In genomic region chr17:71850792-71851191, GRCh38 we compare ENCODE assay signal across 31 cellular contexts.
DNase-seq lines count a peak whose midpoint lies in the region; ATAC-seq, FAIRE-seq and TF ChIP-seq lines count a peak whose summit lies in the region.
"Had no signal": no experiment of that assay in that cellular context is flagged by ENCODE, and none has a peak within 500 bp of the region (broad histone marks: within the 10 kb centered on the region; RNA-seq: fewer than 3 reads in every experiment).

No MANE protein-coding gene starts in this region.

- DNase-seq in HepG2 (ENCODE audit: low spot score) = no peak
- DNase-seq in NK-92 treated with Interleukin-12 subunit alpha and Interleukin-12 subunit beta, amount 100 ng/mL, for 24 hours (lab: John Stamatoyannopoulos, UW) = no peak
- DNase-seq in activated naive CD4-positive, alpha-beta T cell treated with anti-CD3 and anti-CD28 coated beads for 36 hours = no peak
- DNase-seq: activated B cell treated with CpG ODN at 0.5 μM for 24 hours; activated CD4-positive, alpha-beta T cell treated with anti-CD3 and anti-CD28 coated beads, Interleukin-2, amount 50 U/mL, for 4 hours; activated CD8-positive, alpha-beta memory T cell treated with anti-CD3 and anti-CD28 coated beads, Interleukin-2, amount 50 U/mL, for 4 hours; activated effector memory CD4-positive, alpha-beta T cell treated with anti-CD3 and anti-CD28 coated beads, Interleukin-2, amount 50 U/mL, for 16 hours; brain microvascular endothelial cell; Calu3; effector memory CD4-positive, alpha-beta T cell; hypothalamus; NCI-H1092; NCI-H2029; NCI-H345; NCI-H82; OCI-M1; posterior cingulate gyrus; T-helper 9 cell had no signal

- 0 out of 5 replicates have a peak, but pooled peaks cover 0 to 7% of the 10 kb centered on the region in 2 experiments for H3K27me3 ChIP-seq in HepG2 (ENCODE audit: control insufficient read depth in 1 of 2, insufficient read depth in 2 of 2, low read length in 2 of 2)
- H3K27me3 ChIP-seq: BLaER1, brain microvascular endothelial cell had no signal

- intact Hi-C loops in HepG2 (cut with micrococcal nuclease; ENCODE audit: unreplicated experiment) = no loop called here
- intact Hi-C loops in activated naive CD4-positive, alpha-beta T cell treated with anti-CD3 and anti-CD28 coated beads for 36 hours (cut with micrococcal nuclease) = no loop called here

- no peaks in the 10 kb centered on the region for H3K79me2 ChIP-seq in HepG2 (ENCODE audit: insufficient read depth, low read length)

- TF ChIP-seq POLR2A in GM18505 (IDR thresholded peaks at IDR 0.05; ENCODE audit: borderline replicate concordance, extremely low read depth, insufficient read depth, insufficient read length) (no peak), HepG2 (IDR thresholded peaks at IDR 0.05; ENCODE audit: insufficient read depth in 1 of 2, low read depth in 2 of 2, low read length in 2 of 2) (no peak)

- TF ChIP-seq EP300 in HepG2 (IDR thresholded peaks at IDR 0.05; ENCODE audit: low read depth in 2 of 2, low read length in 2 of 2) (no peak), HepG2 (CRISPR knock-in tag; IDR thresholded peaks at IDR 0.05; ENCODE audit: borderline replicate concordance) (no peak)

- H3K36me3 ChIP-seq in HepG2 (replicated peaks in 1 of 2; ENCODE audit: control insufficient read depth in 1 of 2, insufficient read depth in 2 of 2, low read length in 2 of 2) = no peaks in the 10 kb centered on the region
- H3K36me3 ChIP-seq: BLaER1, brain microvascular endothelial cell had no signal

- H3K4me1 ChIP-seq in HepG2 (ENCODE audit: insufficient read depth, low read length) = no peaks in the 10 kb centered on the region
- H3K4me1 ChIP-seq: BLaER1 had no signal

- H3K4me2 ChIP-seq in HepG2 (ENCODE audit: low read depth, low read length) = no peak overlapping the region
- H3K4me2 ChIP-seq: BLaER1 had no signal

- in situ Hi-C loops in HepG2 (cut with HindIII; ENCODE audit: extremely low pct_ligation_motif_present, low pct_unique_long_range_greater_than_20kb) = no loop called here

- H3K4me1 Mint-ChIP-seq in activated T-helper 17 cell treated with anti-CD3 and anti-CD28 coated beads, Interleukin-2, amount 50 U/mL, for 72 hours = no peaks in the 10 kb centered on the region
- H3K4me1 Mint-ChIP-seq in activated naive CD4-positive, alpha-beta T cell treated with anti-CD3 and anti-CD28 coated beads for 36 hours (ENCODE audit: low read depth) = no peaks in the 10 kb centered on the region
- H3K4me1 Mint-ChIP-seq: activated B cell treated with CpG ODN at 0.5 μM for 24 hours had no signal

- no peaks in the 10 kb centered on the region for H3K9me3 ChIP-seq in HepG2 (ENCODE audit: low read length)
- H3K9me3 ChIP-seq: BLaER1 had no signal

- no peak overlapping the region for H3K9ac ChIP-seq in HepG2 (ENCODE audit: insufficient read depth, low read depth, low read length)
- H3K9ac ChIP-seq: BLaER1 had no signal

- CTCF ChIA-PET in HepG2 (lab: Yijun Ruan, JAX; ENCODE audit: low intra/inter-chr PET ratio, low total read pairs) = no interaction called here
- CTCF ChIA-PET in activated naive CD4-positive, alpha-beta T cell treated with anti-CD3 and anti-CD28 coated beads for 36 hours (lab: Charles Lee) = no interaction called here

- TF ChIP-seq CTCF in HepG2 (CRISPR knock-in tag; IDR thresholded peaks at IDR 0.05) = no peak

- WGBS in HepG2 (ENCODE audit: low lambda C conversion rate) = 19% methylated on average over 2 of the region's 2 CpGs

- no peak overlapping the region for H3K27ac Mint-ChIP-seq in activated T-helper 17 cell treated with anti-CD3 and anti-CD28 coated beads, Interleukin-2, amount 50 U/mL, for 72 hours
- no peak overlapping the region for H3K27ac Mint-ChIP-seq in activated naive CD4-positive, alpha-beta T cell treated with anti-CD3 and anti-CD28 coated beads for 36 hours
- H3K27ac Mint-ChIP-seq: activated B cell treated with CpG ODN at 0.5 μM for 24 hours had no signal

- no peaks in the 10 kb centered on the region for H3K9me3 Mint-ChIP-seq in activated T-helper 17 cell treated with anti-CD3 and anti-CD28 coated beads, Interleukin-2, amount 50 U/mL, for 72 hours
- H3K9me3 Mint-ChIP-seq in activated naive CD4-positive, alpha-beta T cell treated with anti-CD3 and anti-CD28 coated beads for 36 hours = peaks cover 1% of the 10 kb centered on the region
- H3K9me3 Mint-ChIP-seq: activated B cell treated with CpG ODN at 0.5 μM for 24 hours had no signal

- FAIRE-seq in HepG2 (lab: Jason Lieb, UNC) = no peak
- FAIRE-seq: colon, frontal cortex, islet of Langerhans had no signal

- H4K20me1 ChIP-seq in HepG2 (ENCODE audit: insufficient read depth, low read length) = no peaks in the 10 kb centered on the region
- H4K20me1 ChIP-seq: BLaER1 had no signal

- H2AFZ ChIP-seq in HepG2 (ENCODE audit: low read length) = no peak overlapping the region

- H3K36me3 Mint-ChIP-seq in activated T-helper 17 cell treated with anti-CD3 and anti-CD28 coated beads, Interleukin-2, amount 50 U/mL, for 72 hours (ENCODE audit: low read depth) = no peaks in the 10 kb centered on the region
- H3K36me3 Mint-ChIP-seq in activated naive CD4-positive, alpha-beta T cell treated with anti-CD3 and anti-CD28 coated beads for 36 hours (ENCODE audit: low read depth) = no peaks in the 10 kb centered on the region

- POLR2A ChIA-PET in HepG2 (lab: Yijun Ruan, JAX) = no interaction called here

- BruUV-seq in HepG2 (replicated peaks; lab: Mats Ljungman, UMichigan) = no TSS peak

- TF ChIP-seq RAD21 in HepG2 (CRISPR knock-in tag; IDR thresholded peaks at IDR 0.05) = no peak

- H3K27me3 Mint-ChIP-seq in activated T-helper 17 cell treated with anti-CD3 and anti-CD28 coated beads, Interleukin-2, amount 50 U/mL, for 72 hours = no peaks in the 10 kb centered on the region
- no peaks in the 10 kb centered on the region for H3K27me3 Mint-ChIP-seq in activated naive CD4-positive, alpha-beta T cell treated with anti-CD3 and anti-CD28 coated beads for 36 hours (ENCODE audit: low read depth)
- H3K27me3 Mint-ChIP-seq: activated B cell treated with CpG ODN at 0.5 μM for 24 hours had no signal

- no peak overlapping the region for H3K4me3 ChIP-seq in HepG2 (replicated peaks in 1 of 3; ENCODE audit: insufficient read depth in 1 of 3, low read depth in 2 of 3, low read length in 3 of 3)
- H3K4me3 ChIP-seq: BLaER1 had no signal

- peak; percentile 34 for ATAC-seq in GM18505 (IDR thresholded peaks at IDR 0.05; ENCODE audit: unreplicated experiment)
- peak; percentile 56 for ATAC-seq in GM19351 (IDR thresholded peaks at IDR 0.05; ENCODE audit: unreplicated experiment)
- peak; percentile 63 for ATAC-seq in HG02938 (IDR thresholded peaks at IDR 0.05; ENCODE audit: unreplicated experiment)
- ATAC-seq in HG03442 (IDR thresholded peaks at IDR 0.05; ENCODE audit: unreplicated experiment) = peak; percentile 55
- no peak for ATAC-seq in HepG2
- ATAC-seq in activated T-helper 17 cell treated with anti-CD3 and anti-CD28 coated beads, Interleukin-2, amount 50 U/mL, for 72 hours (replicated peaks) = no peak
- ATAC-seq: esophagus mucosa, HCT116, Right ventricle myocardium inferior had no signal

- no peak overlapping the region for H3K27ac ChIP-seq in HepG2 (ENCODE audit: extremely low read length, insufficient read depth, low read length)
- H3K27ac ChIP-seq: BLaER1, brain microvascular endothelial cell had no signal

- H3K4me3 Mint-ChIP-seq in activated T-helper 17 cell treated with anti-CD3 and anti-CD28 coated beads, Interleukin-2, amount 50 U/mL, for 72 hours = no peak overlapping the region
- no peak overlapping the region for H3K4me3 Mint-ChIP-seq in activated naive CD4-positive, alpha-beta T cell treated with anti-CD3 and anti-CD28 coated beads for 36 hours
- H3K4me3 Mint-ChIP-seq: activated B cell treated with CpG ODN at 0.5 μM for 24 hours, neural crest cell had no signal

TF ChIP-seq in HepG2, 621 proteins besides CTCF, POLR2A, EP300 and RAD21:
- TF ChIP-seq FOXA3 (CRISPR knock-in tag; IDR thresholded peaks at IDR 0.05) = no peak
- TF ChIP-seq ZNF841 (CRISPR knock-in tag; IDR thresholded peaks at IDR 0.05; ENCODE audit: borderline replicate concordance) = no peak
- TF ChIP-seq ZNF670 (CRISPR knock-in tag; IDR thresholded peaks at IDR 0.05; ENCODE audit: borderline replicate concordance) = no peak
- TF ChIP-seq KMT2B (CRISPR knock-in tag; IDR thresholded peaks at IDR 0.05) = no peak
- TF ChIP-seq ARHGAP35 (CRISPR knock-in tag; IDR thresholded peaks at IDR 0.05; ENCODE audit: borderline replicate concordance) = no peak
- no peak for TF ChIP-seq AKAP8 (CRISPR knock-in tag; IDR thresholded peaks at IDR 0.05)
- no peak for TF ChIP-seq NBN (conservative IDR thresholded peaks at IDR 0.05)
- TF ChIP-seq PITX1 (CRISPR knock-in tag; IDR thresholded peaks at IDR 0.05) = no peak
- TF ChIP-seq FOXJ3 (CRISPR knock-in tag; IDR thresholded peaks at IDR 0.05; ENCODE audit: borderline replicate concordance) = no peak
- no peak for TF ChIP-seq MBD4 (IDR thresholded peaks at IDR 0.05; ENCODE audit: borderline replicate concordance, low read length)
- no peak for TF ChIP-seq FOXP1 (IDR thresholded peaks at IDR 0.05)
- no peak for TF ChIP-seq FOXP1 (CRISPR knock-in tag; IDR thresholded peaks at IDR 0.05)
- no peak for TF ChIP-seq ZNF543 (CRISPR knock-in tag; IDR thresholded peaks at IDR 0.05)
- TF ChIP-seq KDM5B (CRISPR knock-in tag; IDR thresholded peaks at IDR 0.05; ENCODE audit: borderline replicate concordance) = no peak

Comparison
In these comparisons a context has a peak if more than half of its experiments do, and no peak if none do; other contexts are left out.
1. ATAC-seq: peak in GM18505 (single experiment), GM19351 (single experiment), HG02938 (single experiment) and HG03442 (single experiment); none in HepG2 (single experiment) and activated T-helper 17 cell treated with anti-CD3 and anti-CD28 coated beads, Interleukin-2, amount 50 U/mL, for 72 hours (single experiment).